Comparison of ENCODE assay signal across 1 cellular context in genomic region chr16:58511933-58512815, GRCh38.
A peak's percentile ranks its signal among the peaks of the same experiment; 100 is the strongest.
TF ChIP-seq lines count a peak whose summit lies in the region.

No MANE protein-coding gene starts in this region.

TF ChIP-seq in HepG2, 621 proteins besides CTCF, POLR2A, EP300 and RAD21 (continued from another document and continues in another):
- no peak for TF ChIP-seq ZNF710 (CRISPR knock-in tag; IDR thresholded peaks at IDR 0.05; ENCODE audit: borderline replicate concordance)
- no peak for TF ChIP-seq MBD4 (IDR thresholded peaks at IDR 0.05; ENCODE audit: borderline replicate concordance, low read length)
- no peak for TF ChIP-seq ZNF546 (CRISPR knock-in tag; conservative IDR thresholded peaks at IDR 0.05)
- no peak for TF ChIP-seq SPEN (CRISPR knock-in tag; IDR thresholded peaks at IDR 0.05; ENCODE audit: low read depth)
- peak; percentile 72; the same call in 1 of the 2 replicates for TF ChIP-seq KDM2A (CRISPR knock-in tag; IDR thresholded peaks at IDR 0.05; ENCODE audit: borderline replicate concordance, low read depth)
- TF ChIP-seq ZBTB10 (CRISPR knock-in tag; IDR thresholded peaks at IDR 0.05; ENCODE audit: borderline replicate concordance), result no peak
- TF ChIP-seq PHF8 (CRISPR knock-in tag; IDR thresholded peaks at IDR 0.05), result no peak
- TF ChIP-seq ZNF468 (CRISPR knock-in tag; IDR thresholded peaks at IDR 0.05), result no peak
- TF ChIP-seq NPAS2 (CRISPR knock-in tag; IDR thresholded peaks at IDR 0.05; ENCODE audit: borderline replicate concordance), result no peak
- no peak for TF ChIP-seq ZUFSP (CRISPR knock-in tag; IDR thresholded peaks at IDR 0.05; ENCODE audit: borderline replicate concordance)
- no peak for TF ChIP-seq ZBTB37 (CRISPR knock-in tag; IDR thresholded peaks at IDR 0.05)
- TF ChIP-seq NCOA2 (CRISPR knock-in tag; IDR thresholded peaks at IDR 0.05), result no peak
- TF ChIP-seq PAX8 (CRISPR knock-in tag; IDR thresholded peaks at IDR 0.05; ENCODE audit: borderline replicate concordance), result no peak
- TF ChIP-seq ZZZ3 (CRISPR knock-in tag; IDR thresholded peaks at IDR 0.05; ENCODE audit: borderline replicate concordance), result no peak
- no peak for TF ChIP-seq ZNF782 (CRISPR knock-in tag; IDR thresholded peaks at IDR 0.05; ENCODE audit: borderline replicate concordance)
- no peak for TF ChIP-seq ZNF253 (CRISPR knock-in tag; IDR thresholded peaks at IDR 0.05; ENCODE audit: borderline replicate concordance)
- no peak for TF ChIP-seq ATF2 (CRISPR knock-in tag; IDR thresholded peaks at IDR 0.05)
- no peak for TF ChIP-seq TIGD3 (CRISPR knock-in tag; IDR thresholded peaks at IDR 0.05; ENCODE audit: borderline replicate concordance)
- no peak for TF ChIP-seq GTF2F1 (IDR thresholded peaks at IDR 0.05; ENCODE audit: low read length)
- no peak for TF ChIP-seq ZIK1 (CRISPR knock-in tag; IDR thresholded peaks at IDR 0.05; ENCODE audit: borderline replicate concordance, low read depth)
- no peak for TF ChIP-seq ZNF761 (CRISPR knock-in tag; conservative IDR thresholded peaks at IDR 0.05)
- TF ChIP-seq ZNF34 (CRISPR knock-in tag; IDR thresholded peaks at IDR 0.05; ENCODE audit: borderline replicate concordance), result no peak
- no peak for TF ChIP-seq NBN (conservative IDR thresholded peaks at IDR 0.05)
- TF ChIP-seq DDIT3 (CRISPR knock-in tag; IDR thresholded peaks at IDR 0.05), result no peak
- no peak for TF ChIP-seq PAXIP1 (CRISPR knock-in tag; conservative IDR thresholded peaks at IDR 0.05)
- TF ChIP-seq ZBTB1 (CRISPR knock-in tag; IDR thresholded peaks at IDR 0.05; ENCODE audit: borderline replicate concordance), result no peak
- TF ChIP-seq PBX2 (CRISPR knock-in tag; IDR thresholded peaks at IDR 0.05), result no peak
- no peak for TF ChIP-seq ZNF740 (CRISPR knock-in tag; IDR thresholded peaks at IDR 0.05)
- no peak for TF ChIP-seq ZBTB49 (CRISPR knock-in tag; IDR thresholded peaks at IDR 0.05; ENCODE audit: borderline replicate concordance)
- no peak for TF ChIP-seq SNAI1 (CRISPR knock-in tag; IDR thresholded peaks at IDR 0.05; ENCODE audit: borderline replicate concordance)
- peak; percentile 35 for TF ChIP-seq FOSL2 (CRISPR knock-in tag; IDR thresholded peaks at IDR 0.05)
- no peak for TF ChIP-seq E2F1 (CRISPR knock-in tag; IDR thresholded peaks at IDR 0.05)
